ENCODE assay signal across 8 cellular contexts in genomic region chr2:39778775-39779751, GRCh38. TPM values are rescaled to one million over a fixed set of nuclear protein-coding genes. Genes with fewer than 3 reads are reported as not detected.
DNase-seq lines count a peak whose midpoint lies in the region; ATAC-seq, FAIRE-seq and TF ChIP-seq lines count a peak whose summit lies in the region.

THUMPD2 (minus strand) TSS chr2:39779258; CDS start chr2:39779239, 19 bp downstream.

- H3K4me3 ChIP-seq in breast epithelium (peak within 1 kb of the TSS; percentile 83 to 98 (median 87)), small intestine (ENCODE audit: low read depth in 1 of 2, low read length in 2 of 2) (peak within 1 kb of the TSS; percentile 87 to 90)

- peaks cover 0 to 6% of the 10 kb centered on the region in 2 donors for H3K4me1 ChIP-seq in breast epithelium
- peaks cover 0 to 3% of the 10 kb centered on the region in 2 donors for H3K4me1 ChIP-seq in small intestine (ENCODE audit: control insufficient read depth in 2 of 2, insufficient read depth in 1 of 2, low read depth in 1 of 2, low read length in 1 of 2)

- TF ChIP-seq CTCF in 22Rv1 (IDR thresholded peaks at IDR 0.05) (no peak), VCaP (conservative IDR thresholded peaks at IDR 0.05) (no peak), breast epithelium (IDR thresholded peaks at IDR 0.05) (no peak)

- FAIRE-seq in GM18507 (lab: Jason Lieb, UNC) (peak; percentile 79), small intestine (lab: Jason Lieb, UNC) (no peak)

- H3K9me3 ChIP-seq in breast epithelium (no peaks in the 10 kb centered on the region), small intestine (ENCODE audit: control insufficient read depth, low read depth) (no peaks in the 10 kb centered on the region)

- H3K36me3 ChIP-seq in breast epithelium (no peaks in the 10 kb centered on the region), small intestine (ENCODE audit: control insufficient read depth in 2 of 2, insufficient read depth in 2 of 2, low read length in 2 of 2) (no peaks in the 10 kb centered on the region)

- intact Hi-C loops in breast epithelium (cut with DNase I; ENCODE audit: low total_unique reads) = no loop called here

- peak; percentile 58 for DNase-seq in GM18507 (ENCODE audit: extremely low spot score, insufficient read length, low read depth)
- DNase-seq in NCI-H2107 (lab: John Stamatoyannopoulos, UW) = peak; percentile 58
- peak; percentile 49 to 67 for DNase-seq in breast epithelium (ENCODE audit: low spot score in 2 of 2)
- peak; percentile 81 for DNase-seq in iPS-NIHi7 (ENCODE audit: extremely low spot score)
- DNase-seq in small intestine = peak; percentile 73

- H3K27ac ChIP-seq in 22Rv1 (peak within 1 kb of the TSS; percentile 73), VCaP (peak within 1 kb of the TSS; percentile 93), breast epithelium (peak within 1 kb of the TSS; percentile 91 to 94), small intestine (ENCODE audit: low read depth in 1 of 2, low read length in 1 of 2) (peak within 1 kb of the TSS; percentile 74 to 88)

- TF ChIP-seq POLR2A in breast epithelium (IDR thresholded peaks at IDR 0.05) = peak; percentile 74

- H3K27me3 ChIP-seq in breast epithelium = no peaks in the 10 kb centered on the region
- H3K27me3 ChIP-seq in small intestine (ENCODE audit: control insufficient read depth in 2 of 2, insufficient read depth in 2 of 2, low read length in 2 of 2) = no peaks in the 10 kb centered on the region

- peak; percentile 88 for ATAC-seq in HG02970 (IDR thresholded peaks at IDR 0.05; ENCODE audit: low FRiP score, unreplicated experiment)

- WGBS in small intestine, 3 donors = 2 to 3% (median 2%) methylated on average over 54 to 58 of the region's 58 CpGs

RNA-seq across cellular contexts. Expression of gene THUMPD2, which starts in this region (rescaled TPM):
- total RNA-seq in breast epithelium = 10 to 100 TPM in 2 of 3 donors, 1 to 10 TPM in 1; 8.3 to 38.2 (median 22.0) TPM
- polyA plus RNA-seq in small intestine = 10 to 100 TPM in 1 of 3 donors, 1 to 10 TPM in 2; 6.5 to 10.7 (median 8.9) TPM

Comparison
In these comparisons a context has a peak if more than half of its experiments do, and no peak if none do; other contexts are left out.
1. Peak in every context shown above with its lines: DNase-seq, ATAC-seq, H3K4me3 ChIP-seq and H3K27ac ChIP-seq.